Comparison of ENCODE assay signal across 24 cellular contexts in the genomic region with DNA sequence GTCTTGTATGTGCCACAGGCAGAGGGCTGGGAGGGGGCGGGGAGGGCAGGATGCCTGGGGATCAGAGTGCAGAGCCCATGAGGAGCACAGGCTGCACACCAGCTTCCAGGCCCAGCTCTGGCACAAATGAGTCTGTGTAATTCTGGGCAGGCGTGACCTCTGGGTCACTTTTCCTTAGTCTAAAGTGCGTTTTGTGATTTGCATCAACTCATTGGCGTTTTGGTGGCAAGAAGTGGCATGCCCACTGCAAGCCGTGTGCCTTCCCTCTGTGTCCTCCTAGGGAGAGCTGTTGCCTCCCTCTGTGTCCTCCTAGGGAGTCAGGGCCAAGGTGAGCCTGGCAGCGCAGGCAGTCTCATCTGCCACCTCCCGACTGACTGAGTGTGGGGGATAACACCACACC. TPM values are rescaled to one million over a fixed set of nuclear protein-coding genes. Genes with fewer than 3 reads are reported as not detected.
"Had no signal": no experiment of that assay in that cellular context is flagged by ENCODE, and none has a peak within 500 bp of the region (broad histone marks: within the 10 kb centered on the region; RNA-seq: fewer than 3 reads in every experiment).

No MANE protein-coding gene starts in this region.

- H3K27ac ChIP-seq: breast epithelium, Peyer's patch, SJSA1 had no signal

- H3K27me3 Mint-ChIP-seq: activated naive CD4-positive, alpha-beta T cell treated with anti-CD3 and anti-CD28 coated beads, Interleukin-2, amount 50 U/mL, for 24 hours; central memory CD8-positive, alpha-beta T cell had no signal

- DNase-seq: activated CD4-positive, alpha-beta T cell treated with anti-CD3 and anti-CD28 coated beads for 48 hours; activated CD4-positive, alpha-beta T cell treated with anti-CD3 and anti-CD28 coated beads, Interleukin-2, amount 50 U/mL, for 4 hours; activated CD4-positive, CD25-positive, alpha-beta regulatory T cell treated with anti-CD3 and anti-CD28 coated beads, Interleukin-2, amount 50 U/mL, for 72 hours; activated CD8-positive, alpha-beta memory T cell treated with anti-CD3 and anti-CD28 coated beads, Interleukin-2, amount 50 U/mL, for 48 hours; activated CD8-positive, alpha-beta T cell treated with anti-CD3 and anti-CD28 coated beads, Interleukin-2, amount 10 ng/mL, durations not matched to agents 7 days and 5 days; activated naive CD4-positive, alpha-beta T cell; activated T-cell treated with anti-CD3 and anti-CD28 coated beads, Interleukin-2, amount 50 U/mL, for 1 hour; aorta; KG1; NCI-H1092 treated with DMSO at 0.1 percent for 48 hours; NCI-H1417 treated with DMSO at 0.1 percent for 48 hours; NCI-H1694 treated with DMSO at 0.1 percent for 48 hours; NCI-H2081; NCI-H510A treated with DMSO at 0.1 percent for 48 hours; NCI-H69; Peyer's patch; SHP77 had no signal

- H3K27ac Mint-ChIP-seq: activated naive CD4-positive, alpha-beta T cell treated with anti-CD3 and anti-CD28 coated beads, Interleukin-2, amount 50 U/mL, for 24 hours; T-helper 1 cell treated with Interleukin-12 subunit alpha and Interleukin-12 subunit beta and Interleukin-4 antibody, amounts not matched to agents 30 μg/mL and 1 μg/mL, for 36 hours had no signal

- H3K27me3 ChIP-seq: breast epithelium, Peyer's patch, SJSA1 had no signal

- H3K4me1 ChIP-seq: breast epithelium, Peyer's patch, SJSA1 had no signal

- H3K9me3 ChIP-seq: breast epithelium, Peyer's patch, SJSA1 had no signal

- ATAC-seq: activated CD8-positive, alpha-beta T cell treated with anti-CD3 and anti-CD28 coated beads, Interleukin-2, amount 10 ng/mL, durations not matched to agents 7 days and 5 days; SK-N-SH treated with all-trans-retinoic acid at 6 μM for 48 hours had no signal

- H3K4me3 ChIP-seq: breast epithelium, Peyer's patch, SJSA1 had no signal

- H3K4me3 Mint-ChIP-seq: activated CD8-positive, alpha-beta T cell treated with anti-CD3 and anti-CD28 coated beads, Interleukin-2, amount 10 ng/mL, durations not matched to agents 7 days and 5 days; activated naive CD4-positive, alpha-beta T cell treated with anti-CD3 and anti-CD28 coated beads, Interleukin-2, amount 50 U/mL, for 24 hours; central memory CD8-positive, alpha-beta T cell; T-helper 1 cell treated with Interleukin-12 subunit alpha and Interleukin-12 subunit beta and Interleukin-4 antibody, amounts not matched to agents 30 μg/mL and 1 μg/mL, for 36 hours had no signal

- H3K9me3 Mint-ChIP-seq: activated naive CD4-positive, alpha-beta T cell treated with anti-CD3 and anti-CD28 coated beads, Interleukin-2, amount 50 U/mL, for 24 hours; central memory CD8-positive, alpha-beta T cell; T-helper 1 cell treated with Interleukin-12 subunit alpha and Interleukin-12 subunit beta and Interleukin-4 antibody, amounts not matched to agents 30 μg/mL and 1 μg/mL, for 36 hours had no signal

- H3K4me1 Mint-ChIP-seq: activated naive CD4-positive, alpha-beta T cell treated with anti-CD3 and anti-CD28 coated beads, Interleukin-2, amount 50 U/mL, for 24 hours; central memory CD8-positive, alpha-beta T cell had no signal

RNA-seq across cellular contexts. Expression of gene CHADL, which starts 17.2 kb away (rescaled TPM):
- total RNA-seq: M059J had no signal
